In genomic region chr15:73683257-73683623, GRCh38 we compare ENCODE assay signal across 9 cellular contexts. TPM values are rescaled to one million over a fixed set of nuclear protein-coding genes. Genes with fewer than 3 reads are reported as not detected.
A peak's percentile ranks its signal among the peaks of the same experiment; 100 is the strongest.
DNase-seq lines count a peak whose midpoint lies in the region; ATAC-seq, FAIRE-seq and TF ChIP-seq lines count a peak whose summit lies in the region.
"Had no signal": no experiment of that assay in that cellular context is flagged by ENCODE, and none has a peak within 500 bp of the region (broad histone marks: within the 10 kb centered on the region; RNA-seq: fewer than 3 reads in every experiment).

No MANE protein-coding gene starts in this region.

- H4K91ac ChIP-seq in H9 (ENCODE audit: insufficient read length, low read depth, low read length), result no peak overlapping the region

- peak overlapping the region; percentile 73 for H3K27ac ChIP-seq in 22Rv1
- H3K27ac ChIP-seq in H9 (ENCODE audit: insufficient read length, low read depth, low read length), result no peak overlapping the region
- no peak overlapping the region for H3K27ac ChIP-seq in K562 (ENCODE audit: extremely low read depth, low read depth, low read length)
- H3K27ac ChIP-seq in suprapubic skin, result no peak overlapping the region

- no peak overlapping the region for H2BK12ac ChIP-seq in H9 (ENCODE audit: insufficient read length, low read depth, low read length)

- peaks cover 34 to 39% of the 10 kb centered on the region in 2 experiments for H3K4me1 Mint-ChIP-seq in H9
- H3K4me1 Mint-ChIP-seq in naive thymus-derived CD8-positive, alpha-beta T cell, result peaks cover 6 to 18% (median 12%) of the 10 kb centered on the region in 4 donors

- H2BK20ac ChIP-seq in H9 (ENCODE audit: low read depth, low read length, poor library complexity, severe bottlenecking), result no peak overlapping the region

- no peak overlapping the region for H3K18ac ChIP-seq in H9 (ENCODE audit: insufficient read length, low read depth, low read length)

- no peaks in the 10 kb centered on the region for H3K9me3 Mint-ChIP-seq in H9
- H3K9me3 Mint-ChIP-seq in naive thymus-derived CD8-positive, alpha-beta T cell, result no peaks in the 10 kb centered on the region

- H3K79me2 ChIP-seq in H9 (ENCODE audit: insufficient read depth, low read length), result peaks cover 23% of the 10 kb centered on the region; the same call in 1 of the 2 replicates
- no peaks in the 10 kb centered on the region for H3K79me2 ChIP-seq in K562 (ENCODE audit: control insufficient read depth, insufficient read depth, low read length)

- H3K9ac ChIP-seq in H9 (ENCODE audit: extremely low read depth, insufficient read length, low read length), result no peak overlapping the region
- no peak overlapping the region for H3K9ac ChIP-seq in K562 (ENCODE audit: insufficient read depth in 1 of 2, low read depth in 2 of 2, low read length in 2 of 2)

- no CpG with 5 or more reads among the region's 5 CpGs for WGBS in H9 (ENCODE audit: extremely low coverage, insufficient read length, low lambda C conversion rate)
- WGBS in K562 (ENCODE audit: insufficient coverage, low coverage, missing lambda C conversion rate), result 36% methylated on average over 5 of the region's 5 CpGs
- 62% methylated on average over 5 of the region's 5 CpGs for WGBS in suprapubic skin

- TF ChIP-seq EP300 in K562 (IDR thresholded peaks at IDR 0.05; ENCODE audit: low read length), result no peak
- TF ChIP-seq EP300 in suprapubic skin (IDR thresholded peaks at IDR 0.05), result no peak

- H3T11ph ChIP-seq in H9 (ENCODE audit: low read length), result no peak overlapping the region

- TF ChIP-seq RAD21 in K562 (CRISPR knock-in tag; conservative IDR thresholded peaks at IDR 0.05 in 1 of 2, IDR thresholded peaks at IDR 0.05 in 1 of 2), result no peak

- no peaks in the 10 kb centered on the region for H3K36me3 ChIP-seq in K562 (ENCODE audit: control insufficient read depth, insufficient read depth, low read length)
- H3K36me3 ChIP-seq in suprapubic skin, result no peaks in the 10 kb centered on the region

- FAIRE-seq in K562 (lab: Jason Lieb, UNC), result no peak
- FAIRE-seq: GM12878 had no signal

- peaks cover 11% of the 10 kb centered on the region for H3K23me2 ChIP-seq in H9 (ENCODE audit: insufficient read length, low read depth, low read length, poor library complexity, severe bottlenecking)

- POLR2A ChIA-PET in K562 (lab: Yijun Ruan, JAX), result no interaction called here
- POLR2A ChIA-PET in naive thymus-derived CD8-positive, alpha-beta T cell (lab: Charles Lee), result no interaction called here

- no peaks in the 10 kb centered on the region; the same call in 1 of the 2 replicates for H3K27me3 Mint-ChIP-seq in H9 (ENCODE audit: low read depth)
- H3K27me3 Mint-ChIP-seq in naive thymus-derived CD8-positive, alpha-beta T cell, result peaks cover 48 to 77% (median 64%) of the 10 kb centered on the region in 5 donors

- intact Hi-C loops in K562 (cut with micrococcal nuclease), result no loop called here

- H2BK15ac ChIP-seq in H9 (ENCODE audit: low read depth, low read length), result no peak overlapping the region

- H3K14ac ChIP-seq in H9 (ENCODE audit: insufficient read depth, low read length), result no peak overlapping the region

- H3K23ac ChIP-seq in H9 (ENCODE audit: insufficient read length, low read depth, low read length), result no peak overlapping the region

- DNase-seq in H9 (no peak), K562 (ENCODE audit: extremely low read depth in 1 of 4, low spot score in 3 of 4) (no peak), suprapubic skin (ENCODE audit: low spot score in 2 of 2) (no peak), G401 (ENCODE audit: low spot score) (no peak), NCI-H226 (no peak), NAMALWA (ENCODE audit: low spot score) (no peak)
- DNase-seq in naive thymus-derived CD8-positive, alpha-beta T cell, result no peak

- no peak overlapping the region for H4K5ac ChIP-seq in H9 (ENCODE audit: insufficient read length, low read depth, low read length)

- H4K20me1 ChIP-seq in H9 (ENCODE audit: control insufficient read depth, insufficient read depth, insufficient read length) (no peaks in the 10 kb centered on the region), K562 (replicated peaks; ENCODE audit: control insufficient read depth, insufficient read depth, low read length) (peaks cover 11% of the 10 kb centered on the region)

- H3K4me2 ChIP-seq in H9 (ENCODE audit: insufficient read depth, insufficient read length, low read length) (peak overlapping the region; percentile 55), K562 (ENCODE audit: insufficient read depth, low read length) (no peak overlapping the region)

- in situ Hi-C loops in K562 (cut with MboI) (no loop called here), G401 (cut with HindIII; ENCODE audit: low sequenced_read_pairs) (loop anchor here (10.0 kb wide), 1 partner anchor 68 kb away; no protein-coding TSS in a partner anchor)

- no peak overlapping the region for H2BK5ac ChIP-seq in H9 (ENCODE audit: insufficient read length, low read length)

- H2AFZ ChIP-seq in H9 (ENCODE audit: low read length) (no peak overlapping the region), K562 (ENCODE audit: low read depth, low read length) (no peak overlapping the region)

- no peak overlapping the region for H2BK120ac ChIP-seq in H9 (ENCODE audit: low read depth, low read length, poor library complexity, severe bottlenecking)

- peak overlapping the region; percentile 76 to 92 for H3K4me3 Mint-ChIP-seq in H9
- H3K4me3 Mint-ChIP-seq in naive thymus-derived CD8-positive, alpha-beta T cell, result peak overlapping the region in 8 of 10 donors; percentile 19 to 81 (median 59)

- H3K27ac Mint-ChIP-seq in H9, result peak overlapping the region; percentile 86 to 97 (median 89); a peak in 3 of 7 replicates
- no peak overlapping the region for H3K27ac Mint-ChIP-seq in naive thymus-derived CD8-positive, alpha-beta T cell

- TF ChIP-seq CTCF in 22Rv1 (IDR thresholded peaks at IDR 0.05), result no peak
- no peak for TF ChIP-seq CTCF in H9 (conservative IDR thresholded peaks at IDR 0.05)
- no peak for TF ChIP-seq CTCF in K562 (IDR thresholded peaks at IDR 0.05 in 2 of 3, conservative IDR thresholded peaks at IDR 0.05 in 1 of 3; ENCODE audit: insufficient read depth in 2 of 3, low read depth in 1 of 3, low read length in 3 of 3)
- TF ChIP-seq CTCF in suprapubic skin (IDR thresholded peaks at IDR 0.05), result no peak

- no TSS peak for BruUV-seq in K562 (replicated peaks; lab: Mats Ljungman, UMichigan)

- no peak for ATAC-seq in K562
- no peak for ATAC-seq in naive thymus-derived CD8-positive, alpha-beta T cell

- no peaks in the 10 kb centered on the region for H3K27me3 ChIP-seq in H9 (ENCODE audit: insufficient read depth, low read length)
- H3K27me3 ChIP-seq in K562 (ENCODE audit: control insufficient read depth in 2 of 2, insufficient read depth in 2 of 2, low read length in 2 of 2), result peaks cover 19 to 41% of the 10 kb centered on the region in 2 experiments; a peak in 4 of 5 replicates
- H3K27me3 ChIP-seq in suprapubic skin, result no peaks in the 10 kb centered on the region

- peaks cover 3% of the 10 kb centered on the region for H3K79me1 ChIP-seq in H9 (ENCODE audit: insufficient read depth, low read depth, low read length, poor library complexity, severe bottlenecking)

- TF ChIP-seq POLR2A in K562 (conservative IDR thresholded peaks at IDR 0.05) (no peak), suprapubic skin (IDR thresholded peaks at IDR 0.05) (no peak)

- H3K9me1 ChIP-seq in K562 (ENCODE audit: control insufficient read depth, insufficient read depth, low read length), result no peaks in the 10 kb centered on the region

- no peak overlapping the region for H3K4ac ChIP-seq in H9 (ENCODE audit: low read depth, low read length)

- H2AK5ac ChIP-seq in H9 (ENCODE audit: insufficient read length, low read length), result no peak overlapping the region

- H4K8ac ChIP-seq in H9 (replicated peaks; ENCODE audit: insufficient read length, low read depth, low read length), result no peak overlapping the region

- H3K36me3 Mint-ChIP-seq in H9 (ENCODE audit: insufficient read depth in 1 of 3, low read depth in 3 of 3), result no peaks in the 10 kb centered on the region; a peak in 3 of 7 replicates
- H3K36me3 Mint-ChIP-seq in naive thymus-derived CD8-positive, alpha-beta T cell, result no peaks in the 10 kb centered on the region

- H3K9me3 ChIP-seq in H9 (ENCODE audit: control insufficient read depth, low read depth, low read length) (no peaks in the 10 kb centered on the region), K562 (replicated peaks; ENCODE audit: control insufficient read depth, insufficient read depth, low read depth, low read length) (no peaks in the 10 kb centered on the region), suprapubic skin (no peaks in the 10 kb centered on the region)

- H3K4me1 ChIP-seq in H9 (ENCODE audit: insufficient read depth, low read length) (no peaks in the 10 kb centered on the region), K562 (replicated peaks in 1 of 2; ENCODE audit: control insufficient read depth in 2 of 2, insufficient read depth in 2 of 2, low read length in 2 of 2) (peaks cover 4 to 16% of the 10 kb centered on the region in 2 experiments; a peak in 4 of 5 replicates), suprapubic skin (peaks cover 45% of the 10 kb centered on the region)

- H3K4me3 ChIP-seq in K562 (no peak overlapping the region), suprapubic skin (no peak overlapping the region)

- CTCF ChIA-PET in K562 (lab: Yijun Ruan, JAX; ENCODE audit: low intra/inter-chr PET ratio), result interaction anchor here (1.4 kb wide), 1 partner anchor 47 kb away, joined by 5 read pairs; no protein-coding TSS in a partner anchor

- H3K56ac ChIP-seq in H9 (ENCODE audit: insufficient read length, low read depth, low read length), result no peak overlapping the region

RNA-seq across cellular contexts. Expression of gene CD276, which starts 0.9 kb away (rescaled TPM):
- total RNA-seq in H9 (2021), result 125 and 133 TPM in 2 replicates
- total RNA-seq in K562 (2011; cell fraction: chromatin; rRNA removed; ENCODE audit: low replicate concordance), result 6.8 and 14.8 TPM in 2 replicates
- 10.3 and 17.2 TPM in 2 replicates for total RNA-seq in K562 (2011; cell fraction: nucleolus; rRNA removed)
- total RNA-seq in K562 (2011; cell fraction: nucleoplasm; rRNA removed), result 10.2 and 18.6 TPM in 2 replicates
- 1.2 and 2.4 TPM in 2 replicates for total RNA-seq in K562 (2014; rRNA removed)
- total RNA-seq in K562 (2014; rRNA removed; fragmentation: Illumina TruSeq; extraction: Trizol), result 0.83 and 0.95 TPM in 2 replicates
- total RNA-seq in K562 (2015; rRNA removed; fragmentation: Illumina TruSeq; extraction: Trizol), result 1.7 and 2.4 TPM in 2 replicates
- total RNA-seq in K562 (2021), result 3.6 and 5.1 TPM in 2 replicates
- 2.3 and 7.3 TPM in 2 replicates for polyA plus RNA-seq in K562 (2011; rRNA removed)
- polyA plus RNA-seq in K562 (2011; cell fraction: cytosol; rRNA removed), result 3.6 and 4.3 TPM in 2 replicates
- polyA plus RNA-seq in K562 (2011; cell fraction: nucleus; rRNA removed), result 9.5 and 13.6 TPM in 2 replicates
- 4.8 and 11.7 TPM in 2 replicates for polyA plus RNA-seq in K562 (2012)
- polyA plus RNA-seq in K562 (2014; fragmentation: Illumina TruSeq; extraction: Trizol), result 3.1 and 4.9 TPM in 2 replicates
- polyA plus RNA-seq in K562 (2014; fragmentation: Nextera tagmentation; extraction: Ambion mirVana), result under 1 TPM; 0.11 to 0.29 TPM
- 2.1 and 2.3 TPM in 2 replicates for polyA plus RNA-seq in K562 (2014; rRNA removed)
- polyA minus RNA-seq in K562 (2011; rRNA and poly(A)+ RNA removed), result 1.5 and 3.7 TPM in 2 replicates
- 4.5 and 7.6 TPM in 2 replicates for polyA minus RNA-seq in K562 (2011; cell fraction: cytosol; rRNA and poly(A)+ RNA removed)
- 2.4 and 3.2 TPM in 2 replicates for polyA minus RNA-seq in K562 (2011; cell fraction: nucleus; rRNA and poly(A)+ RNA removed)
- total RNA-seq in naive thymus-derived CD8-positive, alpha-beta T cell, result under 1 TPM; 0.49 to 0.63 TPM
- polyA plus RNA-seq in naive thymus-derived CD8-positive, alpha-beta T cell, result not detected
- total RNA-seq in suprapubic skin, result 100 to 1,000 TPM in 1 of 4 donors, 10 to 100 TPM in 3; 64.2 to 100 (median 74.2) TPM
- 85.5 and 108 TPM in 2 replicates for total RNA-seq in G401 (2014; rRNA removed; shearing (Covaris generic))

RNA-seq across cellular contexts. Expression of gene NPTN, which starts 50.1 kb away (rescaled TPM):
- total RNA-seq in H9 (2021), result 89.1 and 90.9 TPM in 2 replicates
- total RNA-seq in K562 (2011; cell fraction: chromatin; rRNA removed; ENCODE audit: low replicate concordance), result 75.1 and 77.9 TPM in 2 replicates
- 51.0 and 53.4 TPM in 2 replicates for total RNA-seq in K562 (2011; cell fraction: nucleolus; rRNA removed)
- 69.2 and 77.4 TPM in 2 replicates for total RNA-seq in K562 (2011; cell fraction: nucleoplasm; rRNA removed)
- 19.1 and 19.2 TPM in 2 replicates for total RNA-seq in K562 (2014; rRNA removed)
- total RNA-seq in K562 (2014; rRNA removed; fragmentation: Illumina TruSeq; extraction: Trizol), result 23.2 and 25.5 TPM in 2 replicates
- 37.3 and 41.0 TPM in 2 replicates for total RNA-seq in K562 (2015; rRNA removed; fragmentation: Illumina TruSeq; extraction: Trizol)
- total RNA-seq in K562 (2021), result 21.2 and 21.6 TPM in 2 replicates
- 21.7 and 34.0 TPM in 2 replicates for polyA plus RNA-seq in K562 (2011; rRNA removed)
- 12.4 and 16.3 TPM in 2 replicates for polyA plus RNA-seq in K562 (2011; cell fraction: cytosol; rRNA removed)
- polyA plus RNA-seq in K562 (2011; cell fraction: nucleus; rRNA removed), result 46.3 and 54.5 TPM in 2 replicates
- polyA plus RNA-seq in K562 (2012), result 26.6 and 42.1 TPM in 2 replicates
- 47.7 and 48.5 TPM in 2 replicates for polyA plus RNA-seq in K562 (2014; fragmentation: Illumina TruSeq; extraction: Trizol)
- polyA plus RNA-seq in K562 (2014; fragmentation: Nextera tagmentation; extraction: Ambion mirVana), result 10 to 100 TPM in 1 of 2 experiments, 1 to 10 TPM in 1; 9.6 to 10.1 TPM
- polyA plus RNA-seq in K562 (2014; rRNA removed), result 17.5 and 23.6 TPM in 2 replicates
- 26.9 and 28.7 TPM in 2 replicates for polyA minus RNA-seq in K562 (2011; rRNA and poly(A)+ RNA removed)
- 11.0 and 11.5 TPM in 2 replicates for polyA minus RNA-seq in K562 (2011; cell fraction: cytosol; rRNA and poly(A)+ RNA removed)
- polyA minus RNA-seq in K562 (2011; cell fraction: nucleus; rRNA and poly(A)+ RNA removed), result 23.7 and 38.7 TPM in 2 replicates
- 10 to 100 TPM; 37.7 to 37.8 TPM for total RNA-seq in naive thymus-derived CD8-positive, alpha-beta T cell
- polyA plus RNA-seq in naive thymus-derived CD8-positive, alpha-beta T cell, result 10 to 100 TPM; 27.9 to 36.6 (median 29.3) TPM
- total RNA-seq in suprapubic skin, result 100 to 1,000 TPM; 132 to 171 (median 147) TPM
- total RNA-seq in G401 (2014; rRNA removed; shearing (Covaris generic)), result 74.7 and 82.0 TPM in 2 replicates

Comparison
In these comparisons a context has a peak if more than half of its experiments do, and no peak if none do; other contexts are left out.
1. H3K27ac Mint-ChIP-seq: peak in H9 (3 of 3); none in naive thymus-derived CD8-positive, alpha-beta T cell (0 of 10).